ENCODE assay signal across 1 cellular context in genomic region chr10:87585565-87586514, GRCh38.
TF ChIP-seq lines count a peak whose summit lies in the region.

No MANE protein-coding gene starts in this region.

TF ChIP-seq in HEK293, 187 proteins besides CTCF, POLR2A, EP300 and RAD21 (continued from another document and continues in another):
- TF ChIP-seq ZNF513 (tag by site-specific recombination; IDR thresholded peaks at IDR 0.05) (peak; percentile 74), ZNF311 (tag by site-specific recombination; IDR thresholded peaks at IDR 0.05; ENCODE audit: borderline replicate concordance) (peak; percentile 92; the same call in 1 of the 2 replicates), ZNF335 (tag by site-specific recombination; conservative IDR thresholded peaks at IDR 0.05) (no peak), ZBTB17 (tag by site-specific recombination; IDR thresholded peaks at IDR 0.05) (peak; percentile 35; the same call in 1 of the 2 replicates), ZFP41 (tag by site-specific recombination; IDR thresholded peaks at IDR 0.05; ENCODE audit: borderline replicate concordance) (no peak), ZNF837 (tag by site-specific recombination; IDR thresholded peaks at IDR 0.05) (no peak), INSM2 (tag by site-specific recombination; IDR thresholded peaks at IDR 0.05) (peak; percentile 67; the same call in 1 of the 2 replicates), ZFP69B (tag by site-specific recombination; IDR thresholded peaks at IDR 0.05) (peak; percentile 24; the same call in 1 of the 2 replicates), ZNF624 (tag by site-specific recombination; IDR thresholded peaks at IDR 0.05) (peak; percentile 96), REPIN1 (tag by site-specific recombination; IDR thresholded peaks at IDR 0.05; ENCODE audit: low read depth) (no peak), ZNF600 (tag by site-specific recombination; IDR thresholded peaks at IDR 0.05) (peak; percentile 36; the same call in 1 of the 2 replicates), ZBTB7A (tag by site-specific recombination; IDR thresholded peaks at IDR 0.05; ENCODE audit: low read depth) (no peak), ZNF223 (tag by site-specific recombination; IDR thresholded peaks at IDR 0.05) (no peak), ZNF391 (tag by site-specific recombination; IDR thresholded peaks at IDR 0.05; ENCODE audit: borderline replicate concordance, low read depth) (no peak), ZNF707 (tag by site-specific recombination; IDR thresholded peaks at IDR 0.05) (no peak), ZNF792 (tag by site-specific recombination; IDR thresholded peaks at IDR 0.05) (no peak), GLIS1 (tag by site-specific recombination; IDR thresholded peaks at IDR 0.05) (0 out of 2 replicates have a peak, but pooled peaks have one; percentile 25), ZNF623 (tag by site-specific recombination; IDR thresholded peaks at IDR 0.05) (0 out of 2 replicates have a peak, but pooled peaks have one; percentile 26), ZNF354C (tag by site-specific recombination; IDR thresholded peaks at IDR 0.05; ENCODE audit: borderline replicate concordance, low read depth) (no peak), PBX3 (CRISPR knock-in tag; IDR thresholded peaks at IDR 0.05) (no peak), ZNF768 (tag by site-specific recombination; IDR thresholded peaks at IDR 0.05) (no peak; the same call in 1 of the 2 replicates), FEZF1 (tag by site-specific recombination; IDR thresholded peaks at IDR 0.05) (peak; percentile 90), GLIS2 (tag by site-specific recombination; IDR thresholded peaks at IDR 0.05) (no peak), KLF1 (tag by site-specific recombination; IDR thresholded peaks at IDR 0.05) (no peak), ZNF211 (tag by site-specific recombination; IDR thresholded peaks at IDR 0.05; ENCODE audit: low read depth) (no peak), ZNF18 (tag by site-specific recombination; IDR thresholded peaks at IDR 0.05) (no peak), YY2 (tag by site-specific recombination; IDR thresholded peaks at IDR 0.05) (no peak), ZFP37 (tag by site-specific recombination; IDR thresholded peaks at IDR 0.05) (no peak), ZNF555 (tag by site-specific recombination; conservative IDR thresholded peaks at IDR 0.05) (no peak), ZBTB8A (tag by site-specific recombination; IDR thresholded peaks at IDR 0.05) (no peak), TRIM28 (IDR thresholded peaks at IDR 0.05; ENCODE audit: borderline replicate concordance, low read length) (no peak), ZFP3 (tag by site-specific recombination; IDR thresholded peaks at IDR 0.05; ENCODE audit: low read depth) (no peak), ZNF76 (tag by site-specific recombination; IDR thresholded peaks at IDR 0.05; ENCODE audit: borderline replicate concordance, low read depth) (no peak), ZNF596 (tag by site-specific recombination; IDR thresholded peaks at IDR 0.05) (0 out of 2 replicates have a peak, but pooled peaks have one; percentile 23), ZNF830 (tag by site-specific recombination; IDR thresholded peaks at IDR 0.05; ENCODE audit: low read depth) (peak; percentile 100), ZBTB49 (tag by site-specific recombination; IDR thresholded peaks at IDR 0.05; ENCODE audit: low read depth) (no peak), SETDB1 (IDR thresholded peaks at IDR 0.05; ENCODE audit: insufficient read length, low read length) (no peak), ZNF843 (tag by site-specific recombination; IDR thresholded peaks at IDR 0.05) (peak; percentile 83)
- TF ChIP-seq, protein P1, sequence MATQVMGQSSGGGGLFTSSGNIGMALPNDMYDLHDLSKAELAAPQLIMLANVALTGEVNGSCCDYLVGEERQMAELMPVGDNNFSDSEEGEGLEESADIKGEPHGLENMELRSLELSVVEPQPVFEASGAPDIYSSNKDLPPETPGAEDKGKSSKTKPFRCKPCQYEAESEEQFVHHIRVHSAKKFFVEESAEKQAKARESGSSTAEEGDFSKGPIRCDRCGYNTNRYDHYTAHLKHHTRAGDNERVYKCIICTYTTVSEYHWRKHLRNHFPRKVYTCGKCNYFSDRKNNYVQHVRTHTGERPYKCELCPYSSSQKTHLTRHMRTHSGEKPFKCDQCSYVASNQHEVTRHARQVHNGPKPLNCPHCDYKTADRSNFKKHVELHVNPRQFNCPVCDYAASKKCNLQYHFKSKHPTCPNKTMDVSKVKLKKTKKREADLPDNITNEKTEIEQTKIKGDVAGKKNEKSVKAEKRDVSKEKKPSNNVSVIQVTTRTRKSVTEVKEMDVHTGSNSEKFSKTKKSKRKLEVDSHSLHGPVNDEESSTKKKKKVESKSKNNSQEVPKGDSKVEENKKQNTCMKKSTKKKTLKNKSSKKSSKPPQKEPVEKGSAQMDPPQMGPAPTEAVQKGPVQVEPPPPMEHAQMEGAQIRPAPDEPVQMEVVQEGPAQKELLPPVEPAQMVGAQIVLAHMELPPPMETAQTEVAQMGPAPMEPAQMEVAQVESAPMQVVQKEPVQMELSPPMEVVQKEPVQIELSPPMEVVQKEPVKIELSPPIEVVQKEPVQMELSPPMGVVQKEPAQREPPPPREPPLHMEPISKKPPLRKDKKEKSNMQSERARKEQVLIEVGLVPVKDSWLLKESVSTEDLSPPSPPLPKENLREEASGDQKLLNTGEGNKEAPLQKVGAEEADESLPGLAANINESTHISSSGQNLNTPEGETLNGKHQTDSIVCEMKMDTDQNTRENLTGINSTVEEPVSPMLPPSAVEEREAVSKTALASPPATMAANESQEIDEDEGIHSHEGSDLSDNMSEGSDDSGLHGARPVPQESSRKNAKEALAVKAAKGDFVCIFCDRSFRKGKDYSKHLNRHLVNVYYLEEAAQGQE (tag by site-specific recombination; IDR thresholded peaks at IDR 0.05) = no peak
- TF ChIP-seq, protein P2, sequence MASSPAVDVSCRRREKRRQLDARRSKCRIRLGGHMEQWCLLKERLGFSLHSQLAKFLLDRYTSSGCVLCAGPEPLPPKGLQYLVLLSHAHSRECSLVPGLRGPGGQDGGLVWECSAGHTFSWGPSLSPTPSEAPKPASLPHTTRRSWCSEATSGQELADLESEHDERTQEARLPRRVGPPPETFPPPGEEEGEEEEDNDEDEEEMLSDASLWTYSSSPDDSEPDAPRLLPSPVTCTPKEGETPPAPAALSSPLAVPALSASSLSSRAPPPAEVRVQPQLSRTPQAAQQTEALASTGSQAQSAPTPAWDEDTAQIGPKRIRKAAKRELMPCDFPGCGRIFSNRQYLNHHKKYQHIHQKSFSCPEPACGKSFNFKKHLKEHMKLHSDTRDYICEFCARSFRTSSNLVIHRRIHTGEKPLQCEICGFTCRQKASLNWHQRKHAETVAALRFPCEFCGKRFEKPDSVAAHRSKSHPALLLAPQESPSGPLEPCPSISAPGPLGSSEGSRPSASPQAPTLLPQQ (tag by site-specific recombination; IDR thresholded peaks at IDR 0.05) = peak; percentile 76
- TF ChIP-seq, protein P3, sequence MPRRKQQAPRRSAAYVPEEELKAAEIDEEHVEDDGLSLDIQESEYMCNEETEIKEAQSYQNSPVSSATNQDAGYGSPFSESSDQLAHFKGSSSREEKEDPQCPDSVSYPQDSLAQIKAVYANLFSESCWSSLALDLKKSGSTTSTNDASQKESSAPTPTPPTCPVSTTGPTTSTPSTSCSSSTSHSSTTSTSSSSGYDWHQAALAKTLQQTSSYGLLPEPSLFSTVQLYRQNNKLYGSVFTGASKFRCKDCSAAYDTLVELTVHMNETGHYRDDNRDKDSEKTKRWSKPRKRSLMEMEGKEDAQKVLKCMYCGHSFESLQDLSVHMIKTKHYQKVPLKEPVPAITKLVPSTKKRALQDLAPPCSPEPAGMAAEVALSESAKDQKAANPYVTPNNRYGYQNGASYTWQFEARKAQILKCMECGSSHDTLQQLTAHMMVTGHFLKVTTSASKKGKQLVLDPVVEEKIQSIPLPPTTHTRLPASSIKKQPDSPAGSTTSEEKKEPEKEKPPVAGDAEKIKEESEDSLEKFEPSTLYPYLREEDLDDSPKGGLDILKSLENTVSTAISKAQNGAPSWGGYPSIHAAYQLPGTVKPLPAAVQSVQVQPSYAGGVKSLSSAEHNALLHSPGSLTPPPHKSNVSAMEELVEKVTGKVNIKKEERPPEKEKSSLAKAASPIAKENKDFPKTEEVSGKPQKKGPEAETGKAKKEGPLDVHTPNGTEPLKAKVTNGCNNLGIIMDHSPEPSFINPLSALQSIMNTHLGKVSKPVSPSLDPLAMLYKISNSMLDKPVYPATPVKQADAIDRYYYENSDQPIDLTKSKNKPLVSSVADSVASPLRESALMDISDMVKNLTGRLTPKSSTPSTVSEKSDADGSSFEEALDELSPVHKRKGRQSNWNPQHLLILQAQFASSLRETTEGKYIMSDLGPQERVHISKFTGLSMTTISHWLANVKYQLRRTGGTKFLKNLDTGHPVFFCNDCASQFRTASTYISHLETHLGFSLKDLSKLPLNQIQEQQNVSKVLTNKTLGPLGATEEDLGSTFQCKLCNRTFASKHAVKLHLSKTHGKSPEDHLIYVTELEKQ (tag by site-specific recombination; IDR thresholded peaks at IDR 0.05; ENCODE audit: borderline replicate concordance) = peak; percentile 76; the same call in 1 of the 2 replicates
- TF ChIP-seq, protein P4, sequence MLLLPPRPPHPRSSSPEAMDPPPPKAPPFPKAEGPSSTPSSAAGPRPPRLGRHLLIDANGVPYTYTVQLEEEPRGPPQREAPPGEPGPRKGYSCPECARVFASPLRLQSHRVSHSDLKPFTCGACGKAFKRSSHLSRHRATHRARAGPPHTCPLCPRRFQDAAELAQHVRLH (tag by site-specific recombination; IDR thresholded peaks at IDR 0.05) = no peak
